25 cellular contexts compared by ENCODE assay signal in genomic region chr17:946510-947236, GRCh38.
"Had no signal": no experiment of that assay in that cellular context is flagged by ENCODE, and none has a peak within 500 bp of the region (broad histone marks: within the 10 kb centered on the region; RNA-seq: fewer than 3 reads in every experiment).

No MANE protein-coding gene starts in this region.

- H3K27me3 ChIP-seq: hepatocyte, right lobe of liver, suprapubic skin had no signal

- H3K4me1 Mint-ChIP-seq: activated T-helper 17 cell treated with anti-CD3 and anti-CD28 coated beads, Interleukin-2, amount 50 U/mL, for 72 hours; natural killer cell; stimulated activated effector memory CD8-positive, alpha-beta T cell treated with anti-CD3 and anti-CD28 coated beads, Interleukin-12 subunit alpha, Interleukin-12 subunit beta, amount 100 ng/mL, for 72 hours; stimulated activated naive CD8-positive, alpha-beta T cell treated with anti-CD3 and anti-CD28 coated beads, Interleukin-15, amount 100 ng/mL, for 72 hours had no signal

- H3K4me3 Mint-ChIP-seq: activated T-cell treated with anti-CD3 and anti-CD28 coated beads, Interleukin-2, amount 50 U/mL, for 24 hours; activated T-helper 17 cell treated with anti-CD3 and anti-CD28 coated beads, Interleukin-2, amount 50 U/mL, for 72 hours; brain; immature natural killer cell; natural killer cell; stimulated activated effector memory CD8-positive, alpha-beta T cell treated with anti-CD3 and anti-CD28 coated beads, Interleukin-12 subunit alpha, Interleukin-12 subunit beta, amount 100 ng/mL, for 72 hours; stimulated activated naive CD8-positive, alpha-beta T cell treated with anti-CD3 and anti-CD28 coated beads, Interleukin-15, amount 100 ng/mL, for 72 hours; T-helper 2 cell treated with Interferon-gamma antibody and Interleukin-4, amounts not matched to agents 5 μg/mL and 100 μg/mL, for 36 hours had no signal

- H3K4me2 ChIP-seq: hepatocyte had no signal

- H3K27ac ChIP-seq: left lung, right lobe of liver, suprapubic skin, tibial nerve, VCaP had no signal

- H3K9me3 Mint-ChIP-seq: activated naive CD4-positive, alpha-beta T cell treated with anti-CD3 and anti-CD28 coated beads, Interleukin-2, amount 50 U/mL, for 72 hours; activated T-cell treated with anti-CD3 and anti-CD28 coated beads, Interleukin-2, amount 50 U/mL, for 24 hours; activated T-helper 17 cell treated with anti-CD3 and anti-CD28 coated beads, Interleukin-2, amount 50 U/mL, for 72 hours; immature natural killer cell; natural killer cell; stimulated activated effector memory CD8-positive, alpha-beta T cell treated with anti-CD3 and anti-CD28 coated beads, Interleukin-12 subunit alpha, Interleukin-12 subunit beta, amount 100 ng/mL, for 72 hours; stimulated activated naive CD8-positive, alpha-beta T cell treated with anti-CD3 and anti-CD28 coated beads, Interleukin-15, amount 100 ng/mL, for 72 hours; T-helper 2 cell treated with Interferon-gamma antibody and Interleukin-4, amounts not matched to agents 5 μg/mL and 100 μg/mL, for 36 hours had no signal

- DNase-seq: activated CD4-positive, alpha-beta T cell treated with anti-CD3 and anti-CD28 coated beads, Interleukin-2, amount 50 U/mL, for 4 hours; activated CD8-positive, alpha-beta memory T cell treated with anti-CD3 and anti-CD28 coated beads for 24 hours; activated CD8-positive, alpha-beta memory T cell treated with anti-CD3 and anti-CD28 coated beads, Interleukin-2, amount 50 U/mL, for 4 hours; activated T-cell treated with anti-CD3 and anti-CD28 coated beads, Interleukin-2, amount 50 U/mL, for 24 hours; effector memory CD4-positive, alpha-beta T cell; foreskin melanocyte; immature natural killer cell; kidney glomerular epithelial cell; left lung; midbrain; natural killer cell; occipital lobe; right lobe of liver; small intestine; stimulated activated CD4-positive, alpha-beta T cell treated with anti-CD3 and anti-CD28 coated beads, Interleukin-2, amount 100 ng/mL, for 24 hours; stimulated activated naive CD8-positive, alpha-beta T cell treated with anti-CD3 and anti-CD28 coated beads, Interleukin-15, amount 100 ng/mL, for 72 hours had no signal

- H3K4me1 ChIP-seq: right lobe of liver had no signal

- H3K36me3 Mint-ChIP-seq: activated naive CD4-positive, alpha-beta T cell treated with anti-CD3 and anti-CD28 coated beads, Interleukin-2, amount 50 U/mL, for 72 hours; immature natural killer cell; natural killer cell; stimulated activated effector memory CD8-positive, alpha-beta T cell treated with anti-CD3 and anti-CD28 coated beads, Interleukin-12 subunit alpha, Interleukin-12 subunit beta, amount 100 ng/mL, for 72 hours had no signal

- H2AFZ ChIP-seq: hepatocyte had no signal

- H3K27me3 Mint-ChIP-seq: brain had no signal

- H3K9me3 ChIP-seq: left lung, right lobe of liver, suprapubic skin, tibial nerve had no signal

- H3K36me3 ChIP-seq: right lobe of liver had no signal

- H3K27ac Mint-ChIP-seq: activated naive CD4-positive, alpha-beta T cell treated with anti-CD3 and anti-CD28 coated beads, Interleukin-2, amount 50 U/mL, for 72 hours; activated T-cell treated with anti-CD3 and anti-CD28 coated beads, Interleukin-2, amount 50 U/mL, for 24 hours; activated T-helper 17 cell treated with anti-CD3 and anti-CD28 coated beads, Interleukin-2, amount 50 U/mL, for 72 hours; immature natural killer cell; natural killer cell; stimulated activated effector memory CD8-positive, alpha-beta T cell treated with anti-CD3 and anti-CD28 coated beads, Interleukin-12 subunit alpha, Interleukin-12 subunit beta, amount 100 ng/mL, for 72 hours; stimulated activated naive CD8-positive, alpha-beta T cell treated with anti-CD3 and anti-CD28 coated beads, Interleukin-15, amount 100 ng/mL, for 72 hours; T-helper 2 cell treated with Interferon-gamma antibody and Interleukin-4, amounts not matched to agents 5 μg/mL and 100 μg/mL, for 36 hours had no signal

- H3K4me3 ChIP-seq: hepatocyte, left lung, right lobe of liver, suprapubic skin, tibial nerve had no signal
